ENCODE assay signal across 1 cellular context in genomic region chr4:19151684-19152083, GRCh38.
TF ChIP-seq lines count a peak whose summit lies in the region.

No MANE protein-coding gene starts in this region.

TF ChIP-seq in H1, 55 proteins besides CTCF, POLR2A, EP300 and RAD21:
- TF ChIP-seq CHD7 (IDR thresholded peaks at IDR 0.05; ENCODE audit: insufficient replicate concordance, low read length) (no peak), SP2 (IDR thresholded peaks at IDR 0.05; ENCODE audit: low read length) (no peak), NANOG (IDR thresholded peaks at IDR 0.05; ENCODE audit: insufficient read depth, low read depth, low read length, poor library complexity, severe bottlenecking) (no peak), RBBP5 (IDR thresholded peaks at IDR 0.05; ENCODE audit: borderline replicate concordance, low read depth, low read length) (no peak), MAFK (IDR thresholded peaks at IDR 0.05; ENCODE audit: low read depth, low read length) (no peak), CHD2 (IDR thresholded peaks at IDR 0.05; ENCODE audit: low read length) (no peak), ATF3 (IDR thresholded peaks at IDR 0.05; ENCODE audit: insufficient read depth, low read depth, low read length) (no peak), BACH1 (IDR thresholded peaks at IDR 0.05; ENCODE audit: low read length) (no peak), CREB1 (IDR thresholded peaks at IDR 0.05) (no peak), EZH2 (IDR thresholded peaks at IDR 0.05; ENCODE audit: low read depth, low read length, severe bottlenecking) (no peak), CEBPB (IDR thresholded peaks at IDR 0.05; ENCODE audit: low read depth, low read length) (no peak), SIRT6 (IDR thresholded peaks at IDR 0.05; ENCODE audit: low read length) (no peak), SAP30 (IDR thresholded peaks at IDR 0.05; ENCODE audit: insufficient read depth, insufficient replicate concordance, low read length) (no peak), EGR1 (IDR thresholded peaks at IDR 0.05; ENCODE audit: borderline replicate concordance, low read depth, low read length) (no peak), GTF2F1 (IDR thresholded peaks at IDR 0.05; ENCODE audit: borderline replicate concordance, low read depth, low read length) (no peak), RFX5 (IDR thresholded peaks at IDR 0.05; ENCODE audit: borderline replicate concordance, low read depth, low read length) (no peak), TAF1 (IDR thresholded peaks at IDR 0.05; ENCODE audit: low read depth, low read length) (no peak), USF2 (IDR thresholded peaks at IDR 0.05; ENCODE audit: low read length) (no peak), KDM1A (IDR thresholded peaks at IDR 0.05; ENCODE audit: borderline replicate concordance, low read length) (no peak), GABPA (IDR thresholded peaks at IDR 0.05; ENCODE audit: borderline replicate concordance, insufficient read depth, low read length) (no peak)
